In genomic region chr10:84681781-84682180, GRCh38 we compare ENCODE assay signal across 23 cellular contexts.
A peak's percentile ranks its signal among the peaks of the same experiment; 100 is the strongest.
DNase-seq lines count a peak whose midpoint lies in the region; ATAC-seq and TF ChIP-seq lines count a peak whose summit lies in the region.
"Had no signal": no experiment of that assay in that cellular context is flagged by ENCODE, and none has a peak within 500 bp of the region (broad histone marks: within the 10 kb centered on the region; RNA-seq: fewer than 3 reads in every experiment).

No MANE protein-coding gene starts in this region.

- no peaks in the 10 kb centered on the region for H3K9me3 Mint-ChIP-seq in stimulated activated effector memory CD8-positive, alpha-beta T cell treated with anti-CD3 and anti-CD28 coated beads, Interleukin-12 subunit alpha, Interleukin-12 subunit beta, amount 100 ng/mL, for 72 hours
- H3K9me3 Mint-ChIP-seq: CD4-positive, alpha-beta memory T cell; CD8-positive, alpha-beta memory T cell had no signal

- no peak overlapping the region for H3K9ac ChIP-seq in MM.1S (ENCODE audit: low read length)
- H3K9ac ChIP-seq: BLaER1 had no signal

- no peak for TF ChIP-seq CTCF in coronary artery (IDR thresholded peaks at IDR 0.05)
- no peak for TF ChIP-seq CTCF in MM.1S (IDR thresholded peaks at IDR 0.05; ENCODE audit: low read length)

- no peak overlapping the region for H3K4me3 Mint-ChIP-seq in stimulated activated effector memory CD8-positive, alpha-beta T cell treated with anti-CD3 and anti-CD28 coated beads, Interleukin-12 subunit alpha, Interleukin-12 subunit beta, amount 100 ng/mL, for 72 hours
- H3K4me3 Mint-ChIP-seq: CD14-positive monocyte; CD4-positive, alpha-beta memory T cell; CD4-positive, CD25-positive, alpha-beta regulatory T cell; CD8-positive, alpha-beta memory T cell had no signal

- no peaks in the 10 kb centered on the region for H3K4me1 Mint-ChIP-seq in stimulated activated effector memory CD8-positive, alpha-beta T cell treated with anti-CD3 and anti-CD28 coated beads, Interleukin-12 subunit alpha, Interleukin-12 subunit beta, amount 100 ng/mL, for 72 hours
- H3K4me1 Mint-ChIP-seq: CD14-positive monocyte; CD4-positive, alpha-beta memory T cell; CD4-positive, CD25-positive, alpha-beta regulatory T cell; CD8-positive, alpha-beta memory T cell had no signal

- no peaks in the 10 kb centered on the region for H3K4me1 ChIP-seq in MM.1S (ENCODE audit: low read length)
- H3K4me1 ChIP-seq: BE2C, BLaER1 had no signal

- no peak overlapping the region for H3K4me3 ChIP-seq in coronary artery
- no peak overlapping the region for H3K4me3 ChIP-seq in MM.1S (ENCODE audit: low read length)
- H3K4me3 ChIP-seq: BLaER1, GM12878 had no signal

- no peaks in the 10 kb centered on the region for H3K79me2 ChIP-seq in MM.1S (ENCODE audit: low read length)

- peak; percentile 33 for ATAC-seq in stimulated activated effector memory CD8-positive, alpha-beta T cell treated with anti-CD3 and anti-CD28 coated beads, Interleukin-12 subunit alpha, Interleukin-12 subunit beta, amount 100 ng/mL, for 72 hours
- no peak for ATAC-seq in HG03045 (IDR thresholded peaks at IDR 0.05; ENCODE audit: unreplicated experiment)
- ATAC-seq: GM12878 had no signal

- H3K9me2 ChIP-seq in MM.1S (replicated peaks; ENCODE audit: insufficient read depth, low read length), result no peaks in the 10 kb centered on the region

- H3K27ac ChIP-seq in coronary artery (no peak overlapping the region), MM.1S (ENCODE audit: low read length) (no peak overlapping the region)
- H3K27ac ChIP-seq: BLaER1 had no signal

- no peaks in the 10 kb centered on the region for H3K36me3 ChIP-seq in MM.1S (replicated peaks; ENCODE audit: insufficient read depth, low read length)
- H3K36me3 ChIP-seq: BE2C, BLaER1 had no signal

- H4K20me1 ChIP-seq in MM.1S (ENCODE audit: insufficient read depth, low read length), result no peaks in the 10 kb centered on the region
- H4K20me1 ChIP-seq: BLaER1 had no signal

- H3K27me3 ChIP-seq in MM.1S (replicated peaks; ENCODE audit: insufficient read depth, low read length), result no peaks in the 10 kb centered on the region
- H3K27me3 ChIP-seq: BE2C, BLaER1 had no signal

- no peak overlapping the region for H2AFZ ChIP-seq in MM.1S (ENCODE audit: low read length)

- peak; percentile 54 for DNase-seq in coronary artery (ENCODE audit: low spot score)
- DNase-seq in stimulated activated effector memory CD8-positive, alpha-beta T cell treated with anti-CD3 and anti-CD28 coated beads, Interleukin-12 subunit alpha, Interleukin-12 subunit beta, amount 100 ng/mL, for 72 hours (ENCODE audit: low spot score in 2 of 2), result peak in 1 of 2 donors; percentile 18
- DNase-seq in MM.1S, result no peak
- no peak for DNase-seq in effector CD4-positive, alpha-beta T cell
- DNase-seq: 8988T; ACHN; BE2C; C1 segment of cervical spinal cord; CD4-positive, alpha-beta memory T cell; CD4-positive, CD25-positive, alpha-beta regulatory T cell; CD8-positive, alpha-beta memory T cell; COR-L47; DMS 273 treated with DMSO at 0.1 percent for 48 hours; DMS153; DMS53; DMS79; DND-41; EL; GDM1 had no signal

- H3F3A ChIP-seq in MM.1S (ENCODE audit: insufficient read depth, low read length), result no peaks in the 10 kb centered on the region

- no peak overlapping the region for H3K4me2 ChIP-seq in MM.1S (ENCODE audit: low read depth, low read length)
- H3K4me2 ChIP-seq: BLaER1 had no signal

- no peaks in the 10 kb centered on the region for H3K9me3 ChIP-seq in MM.1S (replicated peaks; ENCODE audit: insufficient read depth, low read length)
- H3K9me3 ChIP-seq: BE2C had no signal

- no peak overlapping the region for H3K27ac Mint-ChIP-seq in stimulated activated effector memory CD8-positive, alpha-beta T cell treated with anti-CD3 and anti-CD28 coated beads, Interleukin-12 subunit alpha, Interleukin-12 subunit beta, amount 100 ng/mL, for 72 hours
- H3K27ac Mint-ChIP-seq: CD14-positive monocyte; CD4-positive, alpha-beta memory T cell; CD4-positive, CD25-positive, alpha-beta regulatory T cell; CD8-positive, alpha-beta memory T cell had no signal

- H3K36me3 Mint-ChIP-seq in stimulated activated effector memory CD8-positive, alpha-beta T cell treated with anti-CD3 and anti-CD28 coated beads, Interleukin-12 subunit alpha, Interleukin-12 subunit beta, amount 100 ng/mL, for 72 hours, result no peaks in the 10 kb centered on the region
- H3K36me3 Mint-ChIP-seq: CD14-positive monocyte; CD4-positive, alpha-beta memory T cell; CD4-positive, CD25-positive, alpha-beta regulatory T cell; CD8-positive, alpha-beta memory T cell had no signal
